ENCODE assay signal across 8 cellular contexts in genomic region chr6:20211037-20211940, GRCh38. TPM values are rescaled to one million over a fixed set of nuclear protein-coding genes. Genes with fewer than 3 reads are reported as not detected.
DNase-seq lines count a peak whose midpoint lies in the region; ATAC-seq, FAIRE-seq and TF ChIP-seq lines count a peak whose summit lies in the region.

No MANE protein-coding gene starts in this region.

- TF ChIP-seq EP300 in HepG2 (IDR thresholded peaks at IDR 0.05; ENCODE audit: low read depth in 2 of 2, low read length in 2 of 2) (no peak), HepG2 (CRISPR knock-in tag; IDR thresholded peaks at IDR 0.05; ENCODE audit: borderline replicate concordance) (no peak), transverse colon (IDR thresholded peaks at IDR 0.05; ENCODE audit: low read depth) (no peak)

- 30% methylated on average over 17 of the region's 17 CpGs for WGBS in liver
- WGBS in HepG2 (ENCODE audit: low lambda C conversion rate) = 53% methylated on average over 17 of the region's 17 CpGs
- 4 to 5% methylated on average over 17 of the region's 17 CpGs for WGBS in transverse colon (ENCODE audit: low coverage in 1 of 2), 2 donors

- H3K36me3 Mint-ChIP-seq in astrocyte (ENCODE audit: low read depth, unreplicated experiment) = no peaks in the 10 kb centered on the region

- H3K4me2 ChIP-seq in HepG2 (ENCODE audit: low read depth, low read length) (no peak overlapping the region), astrocyte (ENCODE audit: low read length) (peak overlapping the region; percentile 100)

- TF ChIP-seq CTCF in liver (IDR thresholded peaks at IDR 0.05; ENCODE audit: low read depth, low read length, missing input control) (no peak), HepG2 (CRISPR knock-in tag; IDR thresholded peaks at IDR 0.05) (no peak), astrocyte (IDR thresholded peaks at IDR 0.05; ENCODE audit: insufficient read depth, low read depth, low read length) (no peak), transverse colon (IDR thresholded peaks at IDR 0.05) (no peak)

- no peak overlapping the region for H3K27ac Mint-ChIP-seq in astrocyte (ENCODE audit: unreplicated experiment)

- no peaks in the 10 kb centered on the region for H3K27me3 Mint-ChIP-seq in astrocyte (ENCODE audit: low read depth, unreplicated experiment)

- FAIRE-seq in HepG2 (lab: Jason Lieb, UNC) (no peak), astrocyte (lab: Jason Lieb, UNC) (no peak)

- CTCF ChIA-PET in HepG2 (lab: Yijun Ruan, JAX; ENCODE audit: low intra/inter-chr PET ratio, low total read pairs) = no interaction called here

- peaks cover 16% of the 10 kb centered on the region for H3K4me1 Mint-ChIP-seq in astrocyte (ENCODE audit: low read depth, unreplicated experiment)

- ATAC-seq in HepG2 = no peak
- peak; percentile 8 for ATAC-seq in left lobe of liver

- no peaks in the 10 kb centered on the region for H3K36me3 ChIP-seq in liver (ENCODE audit: control insufficient read depth in 4 of 4, insufficient read depth in 3 of 4, low read depth in 1 of 4, low read length in 3 of 4)
- H3K36me3 ChIP-seq in HepG2 (replicated peaks in 1 of 2; ENCODE audit: control insufficient read depth in 1 of 2, insufficient read depth in 2 of 2, low read length in 2 of 2) = no peaks in the 10 kb centered on the region
- H3K36me3 ChIP-seq in astrocyte (ENCODE audit: insufficient read depth, low read length) = no peaks in the 10 kb centered on the region
- H3K36me3 ChIP-seq in transverse colon = no peaks in the 10 kb centered on the region

- intact Hi-C loops in HepG2 (cut with micrococcal nuclease; ENCODE audit: unreplicated experiment) (no loop called here), transverse colon (cut with DNase I; ENCODE audit: low total_unique reads) (loop anchor here (10.0 kb wide), 1 partner anchor 86 kb away; no protein-coding TSS in a partner anchor)

- peak overlapping the region; percentile 76 to 94 for H3K27ac ChIP-seq in liver (ENCODE audit: low read depth in 1 of 2, low read length in 2 of 2)
- no peak overlapping the region for H3K27ac ChIP-seq in HepG2 (ENCODE audit: extremely low read length, insufficient read depth, low read length)
- no peak overlapping the region for H3K27ac ChIP-seq in astrocyte (ENCODE audit: low read depth, low read length)
- H3K27ac ChIP-seq in transverse colon = peak overlapping the region; percentile 88 to 93 (median 91)

- TF ChIP-seq RAD21 in liver (IDR thresholded peaks at IDR 0.05) (no peak), HepG2 (CRISPR knock-in tag; IDR thresholded peaks at IDR 0.05) (no peak)

- TF ChIP-seq POLR2A in HepG2 (IDR thresholded peaks at IDR 0.05; ENCODE audit: insufficient read depth in 1 of 2, low read depth in 2 of 2, low read length in 2 of 2) = no peak
- TF ChIP-seq POLR2A in transverse colon (IDR thresholded peaks at IDR 0.05) = peak; percentile 62

- in situ Hi-C loops in HepG2 (cut with HindIII; ENCODE audit: extremely low pct_ligation_motif_present, low pct_unique_long_range_greater_than_20kb) (no loop called here), KBM-7 (cut with MboI; ENCODE audit: low pct_unique_long_range_greater_than_20kb, low sequenced_read_pairs) (no loop called here), transverse colon (cut with MboI; ENCODE audit: low pct_ligation_motif_present in 1 of 4, low pct_unique_long_range_greater_than_20kb in 1 of 4, low sequenced_read_pairs in 3 of 4) (no loop called here)

- DNase-seq in HepG2 (ENCODE audit: low spot score) = no peak
- peak; percentile 54 for DNase-seq in KBM-7
- DNase-seq in astrocyte (ENCODE audit: low read depth) = no peak
- no peak for DNase-seq in left lobe of liver (ENCODE audit: low spot score)
- peak; percentile 55 for DNase-seq in transverse colon
- DNase-seq in amniotic stem cell (lab: John Stamatoyannopoulos, UW) = no peak
- DNase-seq in activated CD8-positive, alpha-beta memory T cell treated with anti-CD3 and anti-CD28 coated beads, Interleukin-2, amount 50 U/mL, for 48 hours = no peak

- H3K9ac ChIP-seq in liver (ENCODE audit: low read depth in 1 of 2, low read length in 2 of 2) (peak overlapping the region; percentile 42 to 89), HepG2 (ENCODE audit: insufficient read depth, low read depth, low read length) (no peak overlapping the region), astrocyte (ENCODE audit: low read length) (peak overlapping the region; percentile 81)

- H3K4me3 ChIP-seq in liver (ENCODE audit: low read depth in 1 of 3, low read length in 3 of 3) (peak overlapping the region; percentile 60 to 94 (median 62)), HepG2 (replicated peaks in 1 of 3; ENCODE audit: insufficient read depth in 1 of 3, low read depth in 2 of 3, low read length in 3 of 3) (no peak overlapping the region), astrocyte (ENCODE audit: insufficient read depth, low read depth, low read length) (peak overlapping the region; percentile 87), transverse colon (peak overlapping the region; percentile 13 to 69 (median 58))

- H3K4me3 Mint-ChIP-seq in astrocyte (ENCODE audit: unreplicated experiment) = peak overlapping the region; percentile 91

- H3K9me3 ChIP-seq in liver (ENCODE audit: control insufficient read depth in 4 of 4, low read length in 3 of 4) (no peaks in the 10 kb centered on the region), HepG2 (ENCODE audit: low read length) (no peaks in the 10 kb centered on the region), astrocyte (ENCODE audit: insufficient read depth, low read depth, low read length) (no peaks in the 10 kb centered on the region), transverse colon (no peaks in the 10 kb centered on the region)

- POLR2A ChIA-PET in HepG2 (lab: Yijun Ruan, JAX) = no interaction called here

- BruUV-seq in HepG2 (replicated peaks; lab: Mats Ljungman, UMichigan) = no TSS peak

- H3K27me3 ChIP-seq in liver (ENCODE audit: control insufficient read depth in 4 of 4, insufficient read depth in 4 of 4, low read length in 3 of 4) = no peaks in the 10 kb centered on the region
- peaks cover 3 to 31% of the 10 kb centered on the region in 2 experiments; a peak in 4 of 5 replicates for H3K27me3 ChIP-seq in HepG2 (ENCODE audit: control insufficient read depth in 1 of 2, insufficient read depth in 2 of 2, low read length in 2 of 2)
- no peaks in the 10 kb centered on the region for H3K27me3 ChIP-seq in astrocyte (ENCODE audit: insufficient read depth, low read length)
- H3K27me3 ChIP-seq in transverse colon = no peaks in the 10 kb centered on the region

- H3K79me2 ChIP-seq in HepG2 (ENCODE audit: insufficient read depth, low read length) (no peaks in the 10 kb centered on the region), astrocyte (ENCODE audit: insufficient read depth, low read length) (no peaks in the 10 kb centered on the region)

- no peak overlapping the region for H2AFZ ChIP-seq in HepG2 (ENCODE audit: low read length)
- peak overlapping the region; percentile 98 for H2AFZ ChIP-seq in astrocyte (ENCODE audit: low read depth, low read length)

- H4K20me1 ChIP-seq in HepG2 (ENCODE audit: insufficient read depth, low read length) = no peaks in the 10 kb centered on the region
- H4K20me1 ChIP-seq in astrocyte (ENCODE audit: insufficient read depth, low read length) = no peaks in the 10 kb centered on the region

- H3K9me3 Mint-ChIP-seq in astrocyte (ENCODE audit: unreplicated experiment) = no peaks in the 10 kb centered on the region

- H3K4me1 ChIP-seq in liver (ENCODE audit: control insufficient read depth in 4 of 4, insufficient read depth in 4 of 4, low read length in 3 of 4) = peaks cover 3 to 20% (median 6%) of the 10 kb centered on the region in 4 donors
- peaks cover 9% of the 10 kb centered on the region for H3K4me1 ChIP-seq in HepG2 (ENCODE audit: insufficient read depth, low read length)
- peaks cover 17% of the 10 kb centered on the region for H3K4me1 ChIP-seq in astrocyte (ENCODE audit: insufficient read depth, low read length)
- peaks cover 16 to 51% (median 29%) of the 10 kb centered on the region in 4 donors for H3K4me1 ChIP-seq in transverse colon

TF ChIP-seq in liver, 16 proteins besides CTCF, POLR2A, EP300 and RAD21 (continues in another document):
- TF ChIP-seq NR2F2 (IDR thresholded peaks at IDR 0.05) (no peak), EGR1 (IDR thresholded peaks at IDR 0.05; ENCODE audit: low read depth in 2 of 2) (no peak)

RNA-seq across cellular contexts. Expression of gene MBOAT1, which starts 1.0 kb away (rescaled TPM):
- total RNA-seq in liver = 1 to 10 TPM; 5.0 to 9.3 TPM
- polyA plus RNA-seq in liver = 1 to 10 TPM; 1.2 to 1.5 TPM
- total RNA-seq in HepG2 (2016; rRNA removed; fragmentation: Illumina TruSeq; extraction: Trizol) = not detected in 2 replicates
- not detected in 2 replicates for total RNA-seq in HepG2 (2016; cell fraction: cytosol; rRNA removed; fragmentation: Illumina TruSeq; extraction: Trizol; ENCODE audit: low read depth)
- total RNA-seq in HepG2 (2016; cell fraction: insoluble cytoplasmic fraction; rRNA removed; fragmentation: Illumina TruSeq; extraction: Trizol) = 0.06 TPM in 1 of 2 replicates, not detected in the other
- not detected in 2 replicates for total RNA-seq in HepG2 (2016; cell fraction: membrane; rRNA removed; fragmentation: Illumina TruSeq; extraction: Trizol)
- total RNA-seq in HepG2 (2016; cell fraction: nucleus; rRNA removed; fragmentation: Illumina TruSeq; extraction: Trizol) = not detected in 2 replicates
- polyA plus RNA-seq in HepG2 (2011; rRNA removed) = 0.04 TPM in 1 of 2 replicates, not detected in the other
- polyA plus RNA-seq in HepG2 (2011; cell fraction: cytosol; rRNA removed) = not detected in 2 replicates
- polyA plus RNA-seq in HepG2 (2011; cell fraction: nucleus; rRNA removed) = not detected in 2 replicates
- not detected in 2 replicates for polyA plus RNA-seq in HepG2 (2012)
- not detected in 2 replicates for polyA plus RNA-seq in HepG2 (2016; cell fraction: cytosol; fragmentation: Illumina TruSeq; extraction: Trizol; ENCODE audit: low read depth)
- polyA plus RNA-seq in HepG2 (2016; cell fraction: insoluble cytoplasmic fraction; fragmentation: Illumina TruSeq; extraction: Trizol; ENCODE audit: low read depth) = not detected in 2 replicates
- not detected in 2 replicates for polyA plus RNA-seq in HepG2 (2016; cell fraction: membrane; fragmentation: Illumina TruSeq; extraction: Trizol; ENCODE audit: low read depth)
- not detected in 2 replicates for polyA plus RNA-seq in HepG2 (2016; cell fraction: nucleus; fragmentation: Illumina TruSeq; extraction: Trizol; ENCODE audit: insufficient read depth, low read depth)
- 13.9 TPM in 1 of 2 replicates, not detected in the other for polyA minus RNA-seq in HepG2 (2011; rRNA and poly(A)+ RNA removed; ENCODE audit: low replicate concordance)
- polyA minus RNA-seq in HepG2 (2011; cell fraction: cytosol; rRNA and poly(A)+ RNA removed) = not detected in 2 replicates
- not detected in 2 replicates for polyA minus RNA-seq in HepG2 (2011; cell fraction: nucleus; rRNA and poly(A)+ RNA removed)
- 4.8 and 6.4 TPM in 2 replicates for total RNA-seq in astrocyte
- total RNA-seq in left lobe of liver = 4.6 TPM
- total RNA-seq in transverse colon = 10 to 100 TPM; 10.3 to 85.3 (median 66.5) TPM

Comparison
In these comparisons a context has a peak if more than half of its experiments do, and no peak if none do; other contexts are left out.
1. H3K27ac ChIP-seq: peak in liver (2 of 2) and transverse colon (4 of 4); none in HepG2 (single experiment) and astrocyte (single experiment).
2. H3K4me3 ChIP-seq: peak in liver (3 of 3), astrocyte (single experiment) and transverse colon (4 of 4); none in HepG2 (0 of 3).
3. DNase-seq: peak in KBM-7 (single experiment) and transverse colon (single experiment); none in HepG2 (single experiment), astrocyte (single experiment), left lobe of liver (single experiment), amniotic stem cell (single experiment) and activated CD8-positive, alpha-beta memory T cell treated with anti-CD3 and anti-CD28 coated beads, Interleukin-2, amount 50 U/mL, for 48 hours (single experiment).